In genomic region chr17:49964539-49965521, GRCh38 we compare ENCODE assay signal across 13 cellular contexts. TPM values are rescaled to one million over a fixed set of nuclear protein-coding genes. Genes with fewer than 3 reads are reported as not detected.
A peak's percentile ranks its signal among the peaks of the same experiment; 100 is the strongest.
DNase-seq lines count a peak whose midpoint lies in the region; ATAC-seq lines count a peak whose summit lies in the region.
"Had no signal": no experiment of that assay in that cellular context is flagged by ENCODE, and none has a peak within 500 bp of the region (broad histone marks: within the 10 kb centered on the region; RNA-seq: fewer than 3 reads in every experiment).

No MANE protein-coding gene starts in this region.

- H3K36me3 ChIP-seq in mesendoderm (ENCODE audit: control insufficient read depth, insufficient read depth, low read length) = no peaks in the 10 kb centered on the region
- H3K36me3 ChIP-seq: heart right ventricle had no signal

- no peak overlapping the region for H2BK5ac ChIP-seq in mesendoderm (ENCODE audit: low read length)

- H2BK15ac ChIP-seq in mesendoderm (replicated peaks; ENCODE audit: low read depth) = no peak overlapping the region

- H3K79me1 ChIP-seq in mesendoderm (ENCODE audit: low read length) = no peaks in the 10 kb centered on the region

- H3K27ac ChIP-seq in mesendoderm (ENCODE audit: low read depth, low read length) = no peak overlapping the region
- H3K27ac ChIP-seq: heart right ventricle had no signal

- H3K4me2 ChIP-seq in mesendoderm (ENCODE audit: low read length) = peak overlapping the region; percentile 1

- H3K18ac ChIP-seq in mesendoderm (ENCODE audit: low read length) = no peak overlapping the region

- no peak overlapping the region for H2AK5ac ChIP-seq in mesendoderm (ENCODE audit: low read length)

- WGBS in mesendoderm (ENCODE audit: extremely low coverage, insufficient coverage, low lambda C conversion rate) = no CpG with 5 or more reads among the region's 63 CpGs

- H3K9ac ChIP-seq in mesendoderm (ENCODE audit: low read length) = no peak overlapping the region

- peaks cover 64% of the 10 kb centered on the region for H3K27me3 ChIP-seq in mesendoderm (ENCODE audit: insufficient read depth, low read length, poor library complexity)

- H3K4me1 ChIP-seq in mesendoderm (ENCODE audit: control insufficient read depth, low read depth, low read length) = peaks cover 2% of the 10 kb centered on the region

- H4K5ac ChIP-seq in mesendoderm (ENCODE audit: low read length) = no peak overlapping the region

- H3K4ac ChIP-seq in mesendoderm (ENCODE audit: low read depth, low read length) = no peak overlapping the region

- peak overlapping the region; percentile 89 for H3K23ac ChIP-seq in mesendoderm (ENCODE audit: low read length)

- no peak overlapping the region for H3K56ac ChIP-seq in mesendoderm (ENCODE audit: low read length)

- no peaks in the 10 kb centered on the region for H3K79me2 ChIP-seq in mesendoderm (ENCODE audit: control insufficient read depth, insufficient read depth, low read length)

- no peak overlapping the region for H2BK120ac ChIP-seq in mesendoderm (ENCODE audit: low read depth, low read length)

- H4K8ac ChIP-seq in mesendoderm (ENCODE audit: low read depth, low read length) = no peak overlapping the region

- ATAC-seq in HG03439 (IDR thresholded peaks at IDR 0.05; ENCODE audit: unreplicated experiment) = no peak
- no peak for ATAC-seq in HG02870 (IDR thresholded peaks at IDR 0.05; ENCODE audit: unreplicated experiment)
- ATAC-seq: heart right ventricle, K562 had no signal

- DNase-seq in stimulated activated CD4-positive, alpha-beta T cell treated with anti-CD3 and anti-CD28 coated beads, Interleukin-15, amount 100 ng/mL, for 24 hours = peak; percentile 47
- DNase-seq in stimulated activated CD4-positive, alpha-beta T cell treated with anti-CD3 and anti-CD28 coated beads, Interleukin-4, amount 100 ng/mL, for 24 hours = no peak
- peak; percentile 69 for DNase-seq in activated effector memory CD4-positive, alpha-beta T cell treated with anti-CD3 and anti-CD28 coated beads, Interleukin-2, amount 50 U/mL, for 16 hours
- DNase-seq in mesendoderm (peak; percentile 55), NCI-H2107 treated with DMSO at 0.1 percent for 48 hours (lab: John Stamatoyannopoulos, UW; ENCODE audit: unreplicated experiment) (no peak), pons (ENCODE audit: low spot score) (no peak)
- DNase-seq: amygdala; effector memory CD4-positive, alpha-beta T cell; heart right ventricle; NCI-H2029 had no signal

- H3K4me3 ChIP-seq in mesendoderm (ENCODE audit: low read length) = no peak overlapping the region
- H3K4me3 ChIP-seq: K562 had no signal

RNA-seq across cellular contexts. Expression of gene DLX4, which starts 4.2 kb away (rescaled TPM):
- polyA plus RNA-seq in mesendoderm (2013, experiment 1 of 2) = 0.55 TPM
- polyA plus RNA-seq in mesendoderm (2013, experiment 2 of 2) = 0.31 TPM

RNA-seq across cellular contexts. Expression of gene DLX3, which starts 30.2 kb away (rescaled TPM):
- polyA plus RNA-seq in mesendoderm (2013, experiment 1 of 2) = 0.13 TPM
- polyA plus RNA-seq in mesendoderm (2013, experiment 2 of 2) = 0.06 TPM
- polyA plus RNA-seq: K562 had no signal

Comparison
In these comparisons a context has a peak if more than half of its experiments do, and no peak if none do; other contexts are left out.
1. DNase-seq: peak in stimulated activated CD4-positive, alpha-beta T cell treated with anti-CD3 and anti-CD28 coated beads, Interleukin-15, amount 100 ng/mL, for 24 hours (single experiment), activated effector memory CD4-positive, alpha-beta T cell treated with anti-CD3 and anti-CD28 coated beads, Interleukin-2, amount 50 U/mL, for 16 hours (single experiment) and mesendoderm (single experiment); none in stimulated activated CD4-positive, alpha-beta T cell treated with anti-CD3 and anti-CD28 coated beads, Interleukin-4, amount 100 ng/mL, for 24 hours (single experiment), NCI-H2107 treated with DMSO at 0.1 percent for 48 hours (single experiment) and pons (single experiment).